ENCODE assay signal across 6 cellular contexts in the genomic region with DNA sequence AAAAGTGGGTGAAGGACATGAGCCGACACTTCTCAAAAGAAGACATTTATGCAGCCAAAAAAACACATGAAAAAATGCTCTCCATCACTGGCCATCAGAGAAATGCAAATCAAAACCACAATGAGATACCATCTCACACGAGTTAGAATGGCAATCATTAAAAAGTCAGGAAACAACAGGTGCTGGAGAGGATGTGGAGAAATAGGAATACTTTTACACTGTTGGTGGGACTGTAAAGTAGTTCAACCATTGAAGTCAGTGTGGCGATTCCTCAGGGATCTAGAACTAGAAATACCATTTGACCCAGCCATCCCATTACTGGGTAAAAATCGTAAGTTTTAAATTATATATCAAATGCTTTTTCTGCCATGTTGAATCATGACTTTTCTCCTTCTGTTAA. TPM values are rescaled to one million over a fixed set of nuclear protein-coding genes. Genes with fewer than 3 reads are reported as not detected.
"Had no signal": no experiment of that assay in that cellular context is flagged by ENCODE, and none has a peak within 500 bp of the region (broad histone marks: within the 10 kb centered on the region; RNA-seq: fewer than 3 reads in every experiment).

No MANE protein-coding gene starts in this region.

RNA-seq across cellular contexts. Expression of a gene that starts 54.8 kb away (rescaled TPM):
- total RNA-seq: OCI-LY7, PC-3, PC-9, SJCRH30, SK-MEL-5 had no signal
- polyA plus RNA-seq: SK-N-SH had no signal
